19 cellular contexts compared by ENCODE assay signal in the genomic region with DNA sequence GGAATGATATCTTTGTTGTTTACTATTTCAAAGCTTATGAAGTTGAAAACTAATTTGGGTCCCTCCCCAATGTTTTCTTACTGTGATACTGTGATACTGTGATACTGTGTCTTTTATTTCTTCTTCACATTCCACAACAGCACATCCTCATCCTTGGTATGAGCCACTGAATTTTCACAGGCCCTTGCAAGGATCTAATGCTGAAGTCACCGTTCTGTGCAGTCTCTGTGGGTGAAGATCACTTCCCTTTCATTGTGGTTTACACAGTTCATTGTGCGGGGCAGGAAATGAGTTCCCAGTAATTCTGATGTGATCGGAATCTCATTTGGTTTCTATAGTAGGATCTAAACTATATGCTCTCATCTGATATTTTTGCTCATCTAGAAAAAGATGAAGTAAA. TPM values are rescaled to one million over a fixed set of nuclear protein-coding genes. Genes with fewer than 3 reads are reported as not detected.
DNase-seq lines count a peak whose midpoint lies in the region; TF ChIP-seq lines count a peak whose summit lies in the region.
"Had no signal": no experiment of that assay in that cellular context is flagged by ENCODE, and none has a peak within 500 bp of the region (broad histone marks: within the 10 kb centered on the region; RNA-seq: fewer than 3 reads in every experiment).

No MANE protein-coding gene starts in this region.

- CTCF ChIA-PET in mammary epithelial cell (lab: Charles Lee; ENCODE audit: low non-redundant PET), result interaction anchor here (0.7 kb wide), 1 partner anchor 521 kb away, joined by 3 read pairs; no protein-coding TSS in a partner anchor

- no peaks in the 10 kb centered on the region for H3K36me3 ChIP-seq in neuronal stem cell (replicated peaks in 1 of 2; ENCODE audit: control insufficient read depth in 2 of 2, insufficient read depth in 2 of 2, low read length in 2 of 2)
- H3K36me3 ChIP-seq in mammary epithelial cell (ENCODE audit: insufficient read depth, low read length), result no peaks in the 10 kb centered on the region
- H3K36me3 ChIP-seq: cardiac muscle cell, thyroid gland had no signal

- DNase-seq in Daoy (ENCODE audit: low read depth) (peak; percentile 53), M059J (ENCODE audit: low read depth) (peak; percentile 10), astrocyte of the spinal cord (ENCODE audit: low read depth, low spot score) (peak; percentile 35), neuronal stem cell (ENCODE audit: low spot score) (no peak), nephron progenitor cell (no peak), mammary epithelial cell (no peak), germinal center (ENCODE audit: low spot score) (no peak)
- DNase-seq in activated CD4-positive, alpha-beta T cell treated with anti-CD3 and anti-CD28 coated beads for 4 hours, result no peak
- DNase-seq: activated CD4-positive, alpha-beta T cell treated with anti-CD3 and anti-CD28 coated beads, Interleukin-2, amount 50 U/mL, for 48 hours; activated naive CD8-positive, alpha-beta T cell treated with anti-CD3 and anti-CD28 coated beads for 36 hours; activated T-cell treated with anti-CD3 and anti-CD28 coated beads, Interleukin-2, amount 50 U/mL, for 24 hours; effector CD8-positive, alpha-beta T cell; NCI-H1436 treated with DMSO at 0.1 percent for 48 hours; SHP77; T-helper 9 cell; thyroid gland had no signal

- H2AK5ac ChIP-seq in neuronal stem cell (ENCODE audit: low read depth, low read length), result no peak overlapping the region

- no peaks in the 10 kb centered on the region for H4K20me1 ChIP-seq in mammary epithelial cell (ENCODE audit: insufficient read depth, low read length)

- H3K36me3 Mint-ChIP-seq in nephron progenitor cell (ENCODE audit: low read depth), result no peaks in the 10 kb centered on the region

- H3K4me3 Mint-ChIP-seq in nephron progenitor cell, result no peak overlapping the region
- H3K4me3 Mint-ChIP-seq: activated naive CD8-positive, alpha-beta T cell treated with anti-CD3 and anti-CD28 coated beads for 36 hours; activated T-cell treated with anti-CD3 and anti-CD28 coated beads, Interleukin-2, amount 50 U/mL, for 24 hours had no signal

- no peak overlapping the region for H4K8ac ChIP-seq in neuronal stem cell (ENCODE audit: low read depth, low read length)

- no peak overlapping the region for H3K27ac ChIP-seq in neuronal stem cell (replicated peaks; ENCODE audit: low read length)
- H3K27ac ChIP-seq in mammary epithelial cell (ENCODE audit: insufficient read depth, low read depth, low read length), result no peak overlapping the region
- H3K27ac ChIP-seq: C4-2B, cardiac muscle cell, thyroid gland had no signal

- no peaks in the 10 kb centered on the region for H3K9me3 Mint-ChIP-seq in nephron progenitor cell

- H2BK15ac ChIP-seq in neuronal stem cell (ENCODE audit: low read length), result no peak overlapping the region

- peaks cover 6 to 16% of the 10 kb centered on the region in 2 donors for H3K4me1 ChIP-seq in neuronal stem cell (ENCODE audit: control insufficient read depth in 2 of 2, insufficient read depth in 1 of 2, low read depth in 1 of 2, low read length in 2 of 2)
- no peaks in the 10 kb centered on the region for H3K4me1 ChIP-seq in mammary epithelial cell (ENCODE audit: insufficient read depth, low read length)
- H3K4me1 ChIP-seq: thyroid gland had no signal

- H3K9ac ChIP-seq in neuronal stem cell (ENCODE audit: low read depth, low read length, poor library complexity), result no peak overlapping the region
- H3K9ac ChIP-seq in mammary epithelial cell (ENCODE audit: insufficient read depth, low read length), result no peak overlapping the region

- no peaks in the 10 kb centered on the region for H3K27me3 ChIP-seq in neuronal stem cell (ENCODE audit: control insufficient read depth in 3 of 3, insufficient read depth in 3 of 3, low read depth in 1 of 3, low read length in 3 of 3)
- no peaks in the 10 kb centered on the region for H3K27me3 ChIP-seq in mammary epithelial cell (ENCODE audit: insufficient read depth, low read length)
- H3K27me3 ChIP-seq: cardiac muscle cell, thyroid gland had no signal

- H3K18ac ChIP-seq in neuronal stem cell (ENCODE audit: low read length), result no peak overlapping the region

- H2AFZ ChIP-seq in neuronal stem cell (ENCODE audit: low read length) (peak overlapping the region; percentile 64), mammary epithelial cell (ENCODE audit: low read depth, low read length) (no peak overlapping the region)

- H3K9me3 ChIP-seq in neuronal stem cell (replicated peaks in 1 of 2; ENCODE audit: control insufficient read depth in 2 of 2, insufficient read depth in 1 of 2, low read depth in 1 of 2, low read length in 2 of 2) (no peaks in the 10 kb centered on the region), mammary epithelial cell (replicated peaks; ENCODE audit: insufficient read depth, low read length) (no peaks in the 10 kb centered on the region)
- H3K9me3 ChIP-seq: thyroid gland had no signal

- no peak overlapping the region for H4K91ac ChIP-seq in neuronal stem cell (ENCODE audit: low read depth, low read length, poor library complexity)

- H2BK5ac ChIP-seq in neuronal stem cell (ENCODE audit: low read length), result no peak overlapping the region

- dilution Hi-C loops in mammary epithelial cell (cut with HindIII; ENCODE audit: low sequenced_read_pairs), result no loop called here

- WGBS in neuronal stem cell (ENCODE audit: extremely low coverage in 2 of 2, insufficient read length in 2 of 2, insufficient replicate concordance in 1 of 2), 2 donors, result no CpG with 5 or more reads among the region's 3 CpGs
- WGBS in mammary epithelial cell (ENCODE audit: low coverage, missing lambda C conversion rate), result 86% methylated on average over 3 of the region's 3 CpGs

- H3K23ac ChIP-seq in neuronal stem cell (ENCODE audit: low read depth, low read length, poor library complexity), result no peak overlapping the region

- no peaks in the 10 kb centered on the region for H3K79me1 ChIP-seq in neuronal stem cell (ENCODE audit: low read depth, low read length)

- no peaks in the 10 kb centered on the region for H3K79me2 ChIP-seq in mammary epithelial cell (ENCODE audit: insufficient read depth, low read length)

- peaks cover 11% of the 10 kb centered on the region for H3K27me3 Mint-ChIP-seq in nephron progenitor cell (ENCODE audit: low read depth, poor library complexity)
- H3K27me3 Mint-ChIP-seq: activated naive CD8-positive, alpha-beta T cell treated with anti-CD3 and anti-CD28 coated beads for 36 hours; activated T-cell treated with anti-CD3 and anti-CD28 coated beads, Interleukin-2, amount 50 U/mL, for 24 hours had no signal

- no peak overlapping the region for H3K14ac ChIP-seq in neuronal stem cell (ENCODE audit: low read length)

- H3K4me2 ChIP-seq in neuronal stem cell (ENCODE audit: insufficient read depth, low read length, poor library complexity, severe bottlenecking), result no peak overlapping the region
- no peak overlapping the region for H3K4me2 ChIP-seq in mammary epithelial cell (ENCODE audit: insufficient read depth, low read depth, low read length)

- intact Hi-C loops in mammary epithelial cell (cut with micrococcal nuclease), result no loop called here

- BruUV-seq in mammary epithelial cell (replicated peaks; lab: Mats Ljungman, UMichigan), result no TSS peak

- H3K4ac ChIP-seq in neuronal stem cell (ENCODE audit: low read length), result no peak overlapping the region

- in situ Hi-C loops in astrocyte of the spinal cord (cut with HindIII; ENCODE audit: low sequenced_read_pairs) (no loop called here), mammary epithelial cell (cut with MboI; ENCODE audit: low sequenced_read_pairs in 2 of 2) (no loop called here)

- peaks cover 10% of the 10 kb centered on the region for H3K4me1 Mint-ChIP-seq in nephron progenitor cell

- H3K27ac Mint-ChIP-seq in nephron progenitor cell, result no peak overlapping the region
- H3K27ac Mint-ChIP-seq: activated naive CD8-positive, alpha-beta T cell treated with anti-CD3 and anti-CD28 coated beads for 36 hours; activated T-cell treated with anti-CD3 and anti-CD28 coated beads, Interleukin-2, amount 50 U/mL, for 24 hours had no signal

- no peak overlapping the region for H2BK120ac ChIP-seq in neuronal stem cell (ENCODE audit: low read depth, low read length)

- no peak overlapping the region for H3K4me3 ChIP-seq in astrocyte of the spinal cord (ENCODE audit: low read depth, low read length)
- no peak overlapping the region for H3K4me3 ChIP-seq in neuronal stem cell (ENCODE audit: low read length in 2 of 2)
- no peak overlapping the region for H3K4me3 ChIP-seq in mammary epithelial cell (replicated peaks in 1 of 3; ENCODE audit: insufficient read depth in 1 of 3, low read depth in 2 of 3, low read length in 3 of 3)
- H3K4me3 ChIP-seq: cardiac muscle cell, skin epidermis, thyroid gland had no signal

- no peak for TF ChIP-seq CTCF in astrocyte of the spinal cord (IDR thresholded peaks at IDR 0.05; ENCODE audit: low read depth, low read length)
- TF ChIP-seq CTCF in nephron progenitor cell (IDR thresholded peaks at IDR 0.05), result no peak
- no peak for TF ChIP-seq CTCF in mammary epithelial cell (conservative IDR thresholded peaks at IDR 0.05 in 1 of 2, IDR thresholded peaks at IDR 0.05 in 1 of 2; ENCODE audit: extremely low read depth in 1 of 2, insufficient read depth in 1 of 2, low read depth in 1 of 2, low read length in 2 of 2)

- no peak overlapping the region for H2BK12ac ChIP-seq in neuronal stem cell (ENCODE audit: low read length)

RNA-seq across cellular contexts. Expression of a gene that starts 32.1 kb away (rescaled TPM):
- 39.9 and 46.1 TPM in 2 replicates for total RNA-seq in Daoy (2014; rRNA removed; shearing (Covaris generic))
- total RNA-seq in M059J (2014; rRNA removed; shearing (Covaris generic)), result 10.6 and 13.3 TPM in 2 replicates
- 63.7 TPM for polyA plus RNA-seq in neuronal stem cell (2013, experiment 1 of 2)
- polyA plus RNA-seq in neuronal stem cell (2013, experiment 2 of 2), result 65.0 TPM
- 10 to 100 TPM; 23.2 to 29.6 TPM for total RNA-seq in mammary epithelial cell
- 7.3 TPM for polyA plus RNA-seq in mammary epithelial cell
- polyA minus RNA-seq in mammary epithelial cell, result 3.9 TPM

Comparison
In these comparisons a context has a peak if more than half of its experiments do, and no peak if none do; other contexts are left out.
1. DNase-seq: peak in Daoy (single experiment), M059J (single experiment) and astrocyte of the spinal cord (single experiment); none in neuronal stem cell (single experiment), nephron progenitor cell (single experiment), mammary epithelial cell (single experiment), activated CD4-positive, alpha-beta T cell treated with anti-CD3 and anti-CD28 coated beads for 4 hours (0 of 2) and germinal center (single experiment).